ENCODE assay signal across 8 cellular contexts in genomic region chr3:186109897-186110803, GRCh38. TPM values are rescaled to one million over a fixed set of nuclear protein-coding genes. Genes with fewer than 3 reads are reported as not detected.
A peak's percentile ranks its signal among the peaks of the same experiment; 100 is the strongest.
DNase-seq lines count a peak whose midpoint lies in the region; ATAC-seq, FAIRE-seq and TF ChIP-seq lines count a peak whose summit lies in the region.

No MANE protein-coding gene starts in this region.

- peak overlapping the region; percentile 53 for H3K4me3 ChIP-seq in MG63
- peak overlapping the region; percentile 42 for H3K4me3 ChIP-seq in bronchial epithelial cell (ENCODE audit: low read depth, low read length)
- peak overlapping the region; percentile 30 to 77 for H3K4me3 ChIP-seq in left lung

- peak; percentile 34 for DNase-seq in EL
- DNase-seq in MG63 = peak; percentile 23
- DNase-seq in bronchial epithelial cell (ENCODE audit: low read depth) = no peak
- peak in 1 of 2 donors; percentile 78 for DNase-seq in left lung
- no peak for DNase-seq in globus pallidus (ENCODE audit: low spot score)
- no peak for DNase-seq in activated CD4-positive, CD25-positive, alpha-beta regulatory T cell (lab: John Stamatoyannopoulos, UW)

- intact Hi-C loops in left lung (cut with DNase I) = no loop called here

- ATAC-seq in left lung = no peak
- no peak for ATAC-seq in HG03457 (IDR thresholded peaks at IDR 0.05; ENCODE audit: unreplicated experiment)

- H3K36me3 ChIP-seq in MG63 (peaks cover 6% of the 10 kb centered on the region), bronchial epithelial cell (ENCODE audit: control insufficient read depth, insufficient read depth, low read length) (no peaks in the 10 kb centered on the region), left lung (no peaks in the 10 kb centered on the region)

- H3K4me1 ChIP-seq in left lung = peaks cover 14 to 37% of the 10 kb centered on the region in 2 donors

- no peaks in the 10 kb centered on the region for H3K27me3 ChIP-seq in MG63
- no peaks in the 10 kb centered on the region for H3K27me3 ChIP-seq in bronchial epithelial cell (ENCODE audit: control insufficient read depth, insufficient read depth, low read length)
- peaks cover 5 to 84% of the 10 kb centered on the region in 2 donors for H3K27me3 ChIP-seq in left lung

- TF ChIP-seq CTCF in bronchial epithelial cell (IDR thresholded peaks at IDR 0.05; ENCODE audit: insufficient read depth, low read length, severe bottlenecking) (no peak), left lung (IDR thresholded peaks at IDR 0.05) (no peak)

- no peak for FAIRE-seq in bronchial epithelial cell (lab: Jason Lieb, UNC)

- H3K9me3 ChIP-seq in MG63 (no peaks in the 10 kb centered on the region), left lung (no peaks in the 10 kb centered on the region)

- H3K27ac ChIP-seq in left lung = peak overlapping the region; percentile 81 to 82
- H3K27ac ChIP-seq in temporal lobe (ENCODE audit: low read depth, low read length) = peak overlapping the region; percentile 38

RNA-seq across cellular contexts. Expression of gene ETV5, which starts 1.3 kb away (rescaled TPM):
- total RNA-seq in MG63 (2014; rRNA removed; shearing (Covaris generic); ENCODE audit: low replicate concordance) = 21.8 and 36.4 TPM in 2 replicates
- total RNA-seq in bronchial epithelial cell = 12.9 and 14.0 TPM in 2 replicates
- 10 to 100 TPM; 40.7 to 41.5 TPM for total RNA-seq in left lung
- 28.8 TPM for total RNA-seq in temporal lobe

Comparison
In these comparisons a context has a peak if more than half of its experiments do, and no peak if none do; other contexts are left out.
1. DNase-seq: peak in EL (single experiment) and MG63 (single experiment); none in bronchial epithelial cell (single experiment), globus pallidus (single experiment) and activated CD4-positive, CD25-positive, alpha-beta regulatory T cell (0 of 4).
2. Peak in every context shown above with its lines, with median percentiles within 50 percentile points of each other: H3K4me3 ChIP-seq.